ENCODE assay signal across 17 cellular contexts in the genomic region with DNA sequence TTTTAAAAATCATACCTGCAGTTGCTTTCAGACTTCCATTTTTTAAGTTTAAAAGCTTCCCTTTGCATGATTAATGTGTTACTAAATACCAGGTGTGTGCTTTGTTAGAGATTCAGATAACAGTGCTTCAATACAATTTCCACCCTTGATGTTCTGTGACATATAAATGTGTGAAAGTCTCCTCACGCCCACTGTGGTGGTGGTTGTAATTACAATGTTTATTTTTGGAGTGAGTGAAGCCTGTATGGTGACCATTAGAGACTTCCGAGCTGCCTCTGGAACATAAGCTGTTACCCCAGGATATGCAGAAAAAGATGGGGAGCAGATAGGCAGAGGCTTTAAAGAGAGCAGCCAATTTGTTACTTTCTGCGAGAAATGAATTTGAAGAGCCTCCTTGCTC. TPM values are rescaled to one million over a fixed set of nuclear protein-coding genes. Genes with fewer than 3 reads are reported as not detected.
"Had no signal": no experiment of that assay in that cellular context is flagged by ENCODE, and none has a peak within 500 bp of the region (broad histone marks: within the 10 kb centered on the region; RNA-seq: fewer than 3 reads in every experiment).

No MANE protein-coding gene starts in this region.

- H3K4me3 Mint-ChIP-seq: activated CD4-positive, alpha-beta T cell treated with anti-CD3 and anti-CD28 coated beads, Interleukin-2, amount 10 ng/mL, durations not matched to agents 7 days and 5 days; activated naive CD8-positive, alpha-beta T cell treated with anti-CD3 and anti-CD28 coated beads, Interleukin-2, amount 50 U/mL, for 24 hours; natural killer cell; stimulated activated naive B cell treated with anti-CD40 and anti-IgM and Interleukin-4, amounts not matched to agents 10 μg/mL and 1 μg/mL and 100 μg/mL, for 72 hours; T-helper 2 cell treated with Interferon-gamma antibody and Interleukin-4, amounts not matched to agents 5 μg/mL and 100 μg/mL, for 36 hours had no signal

- H3K27ac ChIP-seq: dorsolateral prefrontal cortex, esophagus muscularis mucosa, right atrium auricular region, tibial nerve, uterus had no signal

- H3K27me3 Mint-ChIP-seq: stimulated activated naive B cell treated with anti-CD40 and anti-IgM and Interleukin-4, amounts not matched to agents 10 μg/mL and 1 μg/mL and 100 μg/mL, for 72 hours had no signal

- ATAC-seq: activated naive CD8-positive, alpha-beta T cell treated with anti-CD3 and anti-CD28 coated beads, Interleukin-2, amount 50 U/mL, for 24 hours; left lobe of liver; natural killer cell; stimulated activated naive B cell treated with anti-CD40 and anti-IgM and Interleukin-4, amounts not matched to agents 10 μg/mL and 1 μg/mL and 100 μg/mL, for 72 hours had no signal

- H3K9me3 ChIP-seq: esophagus muscularis mucosa, right atrium auricular region, tibial nerve, uterus had no signal

- H3K4me3 ChIP-seq: dorsolateral prefrontal cortex, esophagus muscularis mucosa, right atrium auricular region, tibial nerve, uterus had no signal

- H3K36me3 ChIP-seq: esophagus muscularis mucosa, right atrium auricular region, tibial nerve, uterus had no signal

- H3K36me3 Mint-ChIP-seq: natural killer cell; stimulated activated naive B cell treated with anti-CD40 and anti-IgM and Interleukin-4, amounts not matched to agents 10 μg/mL and 1 μg/mL and 100 μg/mL, for 72 hours had no signal

- H3K4me1 Mint-ChIP-seq: activated CD4-positive, alpha-beta T cell treated with anti-CD3 and anti-CD28 coated beads, Interleukin-2, amount 10 ng/mL, durations not matched to agents 7 days and 5 days; natural killer cell; stimulated activated naive B cell treated with anti-CD40 and anti-IgM and Interleukin-4, amounts not matched to agents 10 μg/mL and 1 μg/mL and 100 μg/mL, for 72 hours had no signal

- H3K27ac Mint-ChIP-seq: activated CD4-positive, alpha-beta T cell treated with anti-CD3 and anti-CD28 coated beads, Interleukin-2, amount 10 ng/mL, durations not matched to agents 7 days and 5 days; activated naive CD8-positive, alpha-beta T cell treated with anti-CD3 and anti-CD28 coated beads, Interleukin-2, amount 50 U/mL, for 24 hours; natural killer cell; progenitor cell of endocrine pancreas; stimulated activated naive B cell treated with anti-CD40 and anti-IgM and Interleukin-4, amounts not matched to agents 10 μg/mL and 1 μg/mL and 100 μg/mL, for 72 hours; T-helper 2 cell treated with Interferon-gamma antibody and Interleukin-4, amounts not matched to agents 5 μg/mL and 100 μg/mL, for 36 hours had no signal

- H3K9me3 Mint-ChIP-seq: activated CD4-positive, alpha-beta T cell treated with anti-CD3 and anti-CD28 coated beads, Interleukin-2, amount 10 ng/mL, durations not matched to agents 7 days and 5 days; activated naive CD8-positive, alpha-beta T cell treated with anti-CD3 and anti-CD28 coated beads, Interleukin-2, amount 50 U/mL, for 24 hours; natural killer cell; T-helper 2 cell treated with Interferon-gamma antibody and Interleukin-4, amounts not matched to agents 5 μg/mL and 100 μg/mL, for 36 hours had no signal

- DNase-seq: activated CD4-positive, alpha-beta T cell treated with anti-CD3 and anti-CD28 coated beads, Interleukin-2, amount 10 ng/mL, durations not matched to agents 7 days and 5 days; activated naive CD4-positive, alpha-beta T cell treated with Interleukin-2 at 50 U/mL for 16 hours; activated naive CD8-positive, alpha-beta T cell treated with anti-CD3 and anti-CD28 coated beads, Interleukin-2, amount 50 U/mL, for 24 hours; dorsolateral prefrontal cortex; hippocampal formation; natural killer cell; stimulated activated CD4-positive, alpha-beta T cell treated with anti-CD3 and anti-CD28 coated beads, Interleukin-15, amount 100 ng/mL, for 24 hours; stimulated activated CD4-positive, alpha-beta T cell treated with anti-CD3 and anti-CD28 coated beads, Interleukin-4, amount 100 ng/mL, for 1 hour; stimulated activated naive B cell treated with anti-CD40 and anti-IgM and Interleukin-4, amounts not matched to agents 10 μg/mL and 1 μg/mL and 100 μg/mL, for 72 hours; substantia nigra; uterus had no signal

- H3K27me3 ChIP-seq: dorsolateral prefrontal cortex, esophagus muscularis mucosa, right atrium auricular region, tibial nerve, uterus had no signal

RNA-seq across cellular contexts. Expression of a gene that starts 57.2 kb away (rescaled TPM):
- total RNA-seq: activated CD4-positive, alpha-beta T cell treated with anti-CD3 and anti-CD28 coated beads, Interleukin-2, amount 10 ng/mL, durations not matched to agents 7 days and 5 days had no signal
